Comparison of ENCODE assay signal across 26 cellular contexts in genomic region chr9:89790542-89791109, GRCh38.
A peak's percentile ranks its signal among the peaks of the same experiment; 100 is the strongest.
DNase-seq lines count a peak whose midpoint lies in the region; ATAC-seq and TF ChIP-seq lines count a peak whose summit lies in the region.
"Had no signal": no experiment of that assay in that cellular context is flagged by ENCODE, and none has a peak within 500 bp of the region (broad histone marks: within the 10 kb centered on the region; RNA-seq: fewer than 3 reads in every experiment).

No MANE protein-coding gene starts in this region.

- POLR2A ChIA-PET in HEK293 (lab: Yijun Ruan, JAX): no interaction called here
- POLR2A ChIA-PET in RWPE1 (lab: Yijun Ruan, JAX; ENCODE audit: low non-redundant PET): no interaction called here

- intact Hi-C loops in mucosa of descending colon (cut with DNase I, micrococcal nuclease): no loop called here

- H3K4me1 ChIP-seq in HEK293 (ENCODE audit: control insufficient read depth, insufficient read depth, low read length) (no peaks in the 10 kb centered on the region), foreskin keratinocyte (no peaks in the 10 kb centered on the region), mucosa of descending colon (ENCODE audit: low read depth) (peaks cover 2% of the 10 kb centered on the region)
- H3K4me1 ChIP-seq: prostate gland had no signal

- H3K27ac ChIP-seq in HEK293 (ENCODE audit: extremely low read depth, low read depth, low read length) (no peak overlapping the region), RWPE1 (no peak overlapping the region), foreskin keratinocyte (no peak overlapping the region)
- H3K27ac ChIP-seq: BLaER1 treated with 17β-estradiol and CSF1 and Interleukin-3, amounts not matched to agents 10 nM and 100 nM; brain microvascular endothelial cell; left ventricle myocardium inferior; prostate gland had no signal

- DNase-seq in RWPE1 (ENCODE audit: low spot score) (peak; percentile 14), foreskin keratinocyte (peak; percentile 35 to 52), mucosa of descending colon (no peak), NCI-H2081 (lab: John Stamatoyannopoulos, UW) (no peak), GDM1 (lab: John Stamatoyannopoulos, UW) (no peak), H7 (no peak)
- DNase-seq: activated CD4-positive, alpha-beta memory T cell treated with anti-CD3 and anti-CD28 coated beads, Interleukin-2, amount 10 ng/mL, durations not matched to agents 7 days and 5 days; activated CD8-positive, alpha-beta memory T cell treated with anti-CD3 and anti-CD28 coated beads, Interleukin-2, amount 50 U/mL, for 4 hours; activated naive CD4-positive, alpha-beta T cell treated with anti-CD3 and anti-CD28 coated beads for 36 hours; amygdala; brain microvascular endothelial cell; effector CD4-positive, alpha-beta T cell; HFFc6; left ventricle myocardium inferior; midbrain; naive thymus-derived CD4-positive, alpha-beta T cell; NCI-H1105; NCI-H1930; NCI-H226; NCI-H748 treated with DMSO at 0.1 percent for 48 hours; stimulated activated CD4-positive, alpha-beta T cell treated with anti-CD3 and anti-CD28 coated beads, Interleukin-4, amount 100 ng/mL, for 24 hours; T-helper 9 cell had no signal

- H3K4me3 ChIP-seq in HEK293 (ENCODE audit: low read depth, low read length): no peak overlapping the region
- H3K4me3 ChIP-seq in mucosa of descending colon: no peak overlapping the region
- H3K4me3 ChIP-seq in H7 (ENCODE audit: insufficient read depth, low read depth, low read length): no peak overlapping the region
- H3K4me3 ChIP-seq: BLaER1 treated with 17β-estradiol and CSF1 and Interleukin-3, amounts not matched to agents 10 nM and 100 nM; K562; left ventricle myocardium inferior; prostate gland had no signal

- H3K9me3 ChIP-seq in HEK293 (ENCODE audit: control insufficient read depth, insufficient read depth, low read depth, low read length) (no peaks in the 10 kb centered on the region), mucosa of descending colon (no peaks in the 10 kb centered on the region)
- H3K9me3 ChIP-seq: BLaER1 treated with 17β-estradiol and CSF1 and Interleukin-3, amounts not matched to agents 10 nM and 100 nM; left ventricle myocardium inferior; prostate gland had no signal

- H3K27me3 ChIP-seq in foreskin keratinocyte (peaks cover 14% of the 10 kb centered on the region), H7 (ENCODE audit: control insufficient read depth, insufficient read depth, low read length) (no peaks in the 10 kb centered on the region; the same call in 1 of the 2 replicates)
- H3K27me3 ChIP-seq: BLaER1 treated with 17β-estradiol and CSF1 and Interleukin-3, amounts not matched to agents 10 nM and 100 nM; brain microvascular endothelial cell had no signal

- CTCF ChIA-PET in HEK293 (lab: Yijun Ruan, JAX): interaction anchor here (0.6 kb wide), 1 partner anchor 191 kb away, joined by 3 read pairs; no protein-coding TSS in a partner anchor
- CTCF ChIA-PET in RWPE1 (lab: Yijun Ruan, JAX): interaction anchor here (0.6 kb wide), 1 partner anchor 188 kb away, joined by 3 read pairs; no protein-coding TSS in a partner anchor

- TF ChIP-seq CTCF in HEK293 (tag by site-specific recombination; IDR thresholded peaks at IDR 0.05): no peak
- TF ChIP-seq CTCF in RWPE1 (conservative IDR thresholded peaks at IDR 0.05; ENCODE audit: low read depth): no peak
- no peak for TF ChIP-seq CTCF in foreskin keratinocyte (conservative IDR thresholded peaks at IDR 0.05)
- no peak for TF ChIP-seq CTCF in mucosa of descending colon (IDR thresholded peaks at IDR 0.05)

- H3K36me3 ChIP-seq in HEK293 (ENCODE audit: control insufficient read depth in 2 of 2, insufficient read depth in 1 of 2, low read length in 2 of 2): no peaks in the 10 kb centered on the region
- no peaks in the 10 kb centered on the region for H3K36me3 ChIP-seq in mucosa of descending colon (ENCODE audit: low read depth)
- H3K36me3 ChIP-seq in H7 (replicated peaks; ENCODE audit: control insufficient read depth, insufficient read depth, low read length): no peaks in the 10 kb centered on the region
- H3K36me3 ChIP-seq: BLaER1 treated with 17β-estradiol and CSF1 and Interleukin-3, amounts not matched to agents 10 nM and 100 nM; brain microvascular endothelial cell; left ventricle myocardium inferior; prostate gland had no signal

- peak; percentile 34 for ATAC-seq in foreskin keratinocyte
- peak; percentile 65 for ATAC-seq in mucosa of descending colon
- ATAC-seq: K562; naive thymus-derived CD4-positive, alpha-beta T cell had no signal

TF ChIP-seq in HEK293, 187 proteins besides CTCF, POLR2A, EP300 and RAD21:
- TF ChIP-seq ZNF473 (tag by site-specific recombination; IDR thresholded peaks at IDR 0.05) (no peak), ZNF23 (tag by site-specific recombination; IDR thresholded peaks at IDR 0.05; ENCODE audit: borderline replicate concordance) (no peak), PATZ1 (tag by site-specific recombination; IDR thresholded peaks at IDR 0.05) (no peak), ZNF701 (tag by site-specific recombination; IDR thresholded peaks at IDR 0.05) (no peak), ZNF175 (tag by site-specific recombination; IDR thresholded peaks at IDR 0.05) (no peak)
- TF ChIP-seq, protein P1, sequence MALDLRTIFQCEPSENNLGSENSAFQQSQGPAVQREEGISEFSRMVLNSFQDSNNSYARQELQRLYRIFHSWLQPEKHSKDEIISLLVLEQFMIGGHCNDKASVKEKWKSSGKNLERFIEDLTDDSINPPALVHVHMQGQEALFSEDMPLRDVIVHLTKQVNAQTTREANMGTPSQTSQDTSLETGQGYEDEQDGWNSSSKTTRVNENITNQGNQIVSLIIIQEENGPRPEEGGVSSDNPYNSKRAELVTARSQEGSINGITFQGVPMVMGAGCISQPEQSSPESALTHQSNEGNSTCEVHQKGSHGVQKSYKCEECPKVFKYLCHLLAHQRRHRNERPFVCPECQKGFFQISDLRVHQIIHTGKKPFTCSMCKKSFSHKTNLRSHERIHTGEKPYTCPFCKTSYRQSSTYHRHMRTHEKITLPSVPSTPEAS (tag by site-specific recombination; IDR thresholded peaks at IDR 0.05): peak; percentile 90

Comparison
In these comparisons a context has a peak if more than half of its experiments do, and no peak if none do; other contexts are left out.
1. DNase-seq: peak in RWPE1 (single experiment) and foreskin keratinocyte (2 of 2); none in mucosa of descending colon (0 of 3), NCI-H2081 (0 of 2), GDM1 (single experiment) and H7 (single experiment).